Comparison of ENCODE assay signal across 8 cellular contexts in genomic region chr11:117443269-117444186, GRCh38.
DNase-seq lines count a peak whose midpoint lies in the region; ATAC-seq and TF ChIP-seq lines count a peak whose summit lies in the region.

No MANE protein-coding gene starts in this region.

- no peak overlapping the region for H3K27ac ChIP-seq in SJSA1

- no peaks in the 10 kb centered on the region for H3K36me3 ChIP-seq in SJSA1

- peak; percentile 79 for TF ChIP-seq CTCF in progenitor cell of endocrine pancreas (IDR thresholded peaks at IDR 0.05; ENCODE audit: unreplicated experiment)

- H3K9me3 Mint-ChIP-seq in progenitor cell of endocrine pancreas (ENCODE audit: low read depth), result no peaks in the 10 kb centered on the region

- ATAC-seq in GM19467 (IDR thresholded peaks at IDR 0.05; ENCODE audit: unreplicated experiment), result no peak

- no peak overlapping the region for H3K4me3 ChIP-seq in SJSA1

- DNase-seq in DMS153 treated with DMSO at 0.1 percent for 48 hours (lab: John Stamatoyannopoulos, UW; ENCODE audit: unreplicated experiment) (peak; percentile 78), HT-29 (ENCODE audit: low spot score) (peak; percentile 34), SJSA1 (ENCODE audit: low read depth in 1 of 2, low spot score in 2 of 2) (peak; percentile 52 to 69), glomerular visceral epithelial cell (ENCODE audit: extremely low spot score) (peak; percentile 26), progenitor cell of endocrine pancreas (ENCODE audit: low spot score, unreplicated experiment) (peak; percentile 55), dedifferentiated amniotic fluid mesenchymal stem cell (ENCODE audit: extremely low spot score) (no peak)
- DNase-seq in activated CD4-positive, alpha-beta T cell treated with anti-CD3 and anti-CD28 coated beads, Interleukin-2, amount 50 U/mL, for 1 hour, result no peak

- no peak overlapping the region for H3K27ac Mint-ChIP-seq in progenitor cell of endocrine pancreas

- no peaks in the 10 kb centered on the region for H3K27me3 ChIP-seq in SJSA1 (replicated peaks)

- peaks cover 16% of the 10 kb centered on the region for H3K4me1 ChIP-seq in SJSA1 (replicated peaks)

- H3K4me3 Mint-ChIP-seq in progenitor cell of endocrine pancreas (ENCODE audit: low read depth), result no peak overlapping the region

- H3K36me3 Mint-ChIP-seq in progenitor cell of endocrine pancreas (ENCODE audit: insufficient read depth), result no peaks in the 10 kb centered on the region

- H3K27me3 Mint-ChIP-seq in progenitor cell of endocrine pancreas, result peaks cover 42% of the 10 kb centered on the region

- H3K4me1 Mint-ChIP-seq in progenitor cell of endocrine pancreas (ENCODE audit: low read depth), result peaks cover 5% of the 10 kb centered on the region

- no peaks in the 10 kb centered on the region for H3K9me3 ChIP-seq in SJSA1 (replicated peaks)

Comparison
In these comparisons a context has a peak if more than half of its experiments do, and no peak if none do; other contexts are left out.
1. DNase-seq: peak in DMS153 treated with DMSO at 0.1 percent for 48 hours (single experiment), HT-29 (single experiment), SJSA1 (2 of 2), glomerular visceral epithelial cell (single experiment) and progenitor cell of endocrine pancreas (single experiment); none in dedifferentiated amniotic fluid mesenchymal stem cell (single experiment) and activated CD4-positive, alpha-beta T cell treated with anti-CD3 and anti-CD28 coated beads, Interleukin-2, amount 50 U/mL, for 1 hour (single experiment).